Comparison of ENCODE assay signal across 13 cellular contexts in genomic region chr9:133619791-133620190, GRCh38. TPM values are rescaled to one million over a fixed set of nuclear protein-coding genes. Genes with fewer than 3 reads are reported as not detected.
DNase-seq lines count a peak whose midpoint lies in the region; ATAC-seq, FAIRE-seq and TF ChIP-seq lines count a peak whose summit lies in the region.
"Had no signal": no experiment of that assay in that cellular context is flagged by ENCODE, and none has a peak within 500 bp of the region (broad histone marks: within the 10 kb centered on the region; RNA-seq: fewer than 3 reads in every experiment).

No MANE protein-coding gene starts in this region.

- no peaks in the 10 kb centered on the region for H3K4me1 ChIP-seq in mesendoderm (ENCODE audit: control insufficient read depth, low read depth, low read length)
- H3K4me1 ChIP-seq: ascending aorta had no signal

- no peaks in the 10 kb centered on the region for H3K36me3 Mint-ChIP-seq in natural killer cell treated with Interleukin-12 subunit alpha and Interleukin-12 subunit beta and Interleukin-15 and Interleukin-18, amount 100 ng/mL, for 72 hours

- peaks cover 25 to 31% of the 10 kb centered on the region in 2 donors for H3K4me1 Mint-ChIP-seq in natural killer cell treated with Interleukin-12 subunit alpha and Interleukin-12 subunit beta and Interleukin-15 and Interleukin-18, amount 100 ng/mL, for 72 hours (ENCODE audit: low read depth in 2 of 2)

- H4K5ac ChIP-seq in mesendoderm (ENCODE audit: low read length), result no peak overlapping the region

- no CpG with 5 or more reads among the region's 8 CpGs for WGBS in mesendoderm (ENCODE audit: extremely low coverage, insufficient coverage, low lambda C conversion rate)
- WGBS in lower leg skin, 2 donors, result 8 to 10% methylated on average over 8 of the region's 8 CpGs

- no peaks in the 10 kb centered on the region for H3K79me2 ChIP-seq in mesendoderm (ENCODE audit: control insufficient read depth, insufficient read depth, low read length)

- no peak for FAIRE-seq in H54 (lab: Jason Lieb, UNC)
- FAIRE-seq: H1, islet of Langerhans had no signal

- no peak overlapping the region for H2BK15ac ChIP-seq in mesendoderm (replicated peaks; ENCODE audit: low read depth)

- no peak overlapping the region for H3K27ac ChIP-seq in mesendoderm (ENCODE audit: low read depth, low read length)
- H3K27ac ChIP-seq: ascending aorta had no signal

- H3K23ac ChIP-seq in mesendoderm (ENCODE audit: low read length), result no peak overlapping the region

- H3K18ac ChIP-seq in mesendoderm (ENCODE audit: low read length), result no peak overlapping the region

- peak; percentile 71 for DNase-seq in Ammon's horn (ENCODE audit: low spot score)
- peak; percentile 69 for DNase-seq in NAMALWA (ENCODE audit: low spot score)
- DNase-seq in activated T-cell treated with anti-CD3 and anti-CD28 coated beads, Interleukin-2, amount 50 U/mL, for 1 hour, result peak; percentile 63
- peak; percentile 71 for DNase-seq in natural killer cell treated with Interleukin-12 subunit alpha and Interleukin-12 subunit beta and Interleukin-15 and Interleukin-18, amount 100 ng/mL, for 72 hours (ENCODE audit: low spot score)
- no peak for DNase-seq in NCI-H2081 treated with DMSO at 0.1 percent for 48 hours (lab: John Stamatoyannopoulos, UW)
- DNase-seq in H54 (ENCODE audit: insufficient read length, low spot score), result no peak
- no peak for DNase-seq in mesendoderm
- no peak for DNase-seq in lower leg skin (ENCODE audit: low spot score in 2 of 2)
- DNase-seq: NCI-H1694 treated with DMSO at 0.1 percent for 48 hours had no signal

- TF ChIP-seq POLR2A in H54 (IDR thresholded peaks at IDR 0.05; ENCODE audit: low read depth, low read length), result no peak
- no peak for TF ChIP-seq POLR2A in lower leg skin (IDR thresholded peaks at IDR 0.05)

- no peak overlapping the region for H3K9ac ChIP-seq in mesendoderm (ENCODE audit: low read length)

- H3K27me3 ChIP-seq in mesendoderm (ENCODE audit: insufficient read depth, low read length, poor library complexity), result no peaks in the 10 kb centered on the region
- H3K27me3 ChIP-seq: ascending aorta had no signal

- H3K4me3 ChIP-seq in mesendoderm (ENCODE audit: low read length) (no peak overlapping the region), lower leg skin (ENCODE audit: low read depth, poor library complexity, severe bottlenecking) (no peak overlapping the region)
- H3K4me3 ChIP-seq: ascending aorta had no signal

- H4K8ac ChIP-seq in mesendoderm (ENCODE audit: low read depth, low read length), result no peak overlapping the region

- H3K79me1 ChIP-seq in mesendoderm (ENCODE audit: low read length), result no peaks in the 10 kb centered on the region

- no peak overlapping the region for H3K56ac ChIP-seq in mesendoderm (ENCODE audit: low read length)

- intact Hi-C loops in lower leg skin (cut with DNase I; ENCODE audit: low total_unique reads), result no loop called here

- peak overlapping the region; percentile 55 to 67 for H3K27ac Mint-ChIP-seq in natural killer cell treated with Interleukin-12 subunit alpha and Interleukin-12 subunit beta and Interleukin-15 and Interleukin-18, amount 100 ng/mL, for 72 hours

- ATAC-seq in natural killer cell treated with Interleukin-12 subunit alpha and Interleukin-12 subunit beta and Interleukin-15 and Interleukin-18, amount 100 ng/mL, for 72 hours, result peak; percentile 72 to 81

- no peak overlapping the region for H2BK120ac ChIP-seq in mesendoderm (ENCODE audit: low read depth, low read length)

- no peak overlapping the region for H3K4ac ChIP-seq in mesendoderm (ENCODE audit: low read depth, low read length)

- H3K9me3 Mint-ChIP-seq in natural killer cell treated with Interleukin-12 subunit alpha and Interleukin-12 subunit beta and Interleukin-15 and Interleukin-18, amount 100 ng/mL, for 72 hours, result no peaks in the 10 kb centered on the region

- H2AK5ac ChIP-seq in mesendoderm (ENCODE audit: low read length), result no peak overlapping the region

- no peak for TF ChIP-seq CTCF in lower leg skin (IDR thresholded peaks at IDR 0.05)

- no peaks in the 10 kb centered on the region for H3K36me3 ChIP-seq in mesendoderm (ENCODE audit: control insufficient read depth, insufficient read depth, low read length)
- H3K36me3 ChIP-seq: ascending aorta had no signal

- no peak overlapping the region for H2BK5ac ChIP-seq in mesendoderm (ENCODE audit: low read length)

- H3K27me3 Mint-ChIP-seq in natural killer cell treated with Interleukin-12 subunit alpha and Interleukin-12 subunit beta and Interleukin-15 and Interleukin-18, amount 100 ng/mL, for 72 hours, result peaks cover 12 to 13% of the 10 kb centered on the region in 2 donors

- no peak overlapping the region for H3K4me2 ChIP-seq in mesendoderm (ENCODE audit: low read length)

- peak overlapping the region; percentile 67 for H3K4me3 Mint-ChIP-seq in natural killer cell treated with Interleukin-12 subunit alpha and Interleukin-12 subunit beta and Interleukin-15 and Interleukin-18, amount 100 ng/mL, for 72 hours

RNA-seq across cellular contexts. Expression of gene FAM163B, which starts 10.6 kb away (rescaled TPM):
- total RNA-seq in natural killer cell treated with Interleukin-12 subunit alpha and Interleukin-12 subunit beta and Interleukin-15 and Interleukin-18, amount 100 ng/mL, for 72 hours, result not detected
- polyA plus RNA-seq in mesendoderm (2013, experiment 1 of 2), result 0.14 TPM
- 0.13 TPM for polyA plus RNA-seq in mesendoderm (2013, experiment 2 of 2)
- total RNA-seq in lower leg skin, result not detected
- total RNA-seq: ascending aorta had no signal
- polyA plus RNA-seq: BJ had no signal

RNA-seq across cellular contexts. Expression of gene DBH, which starts 16.4 kb away (rescaled TPM):
- total RNA-seq in natural killer cell treated with Interleukin-12 subunit alpha and Interleukin-12 subunit beta and Interleukin-15 and Interleukin-18, amount 100 ng/mL, for 72 hours, result not detected
- 0.03 TPM for polyA plus RNA-seq in mesendoderm (2013, experiment 1 of 2)
- polyA plus RNA-seq in mesendoderm (2013, experiment 2 of 2), result not detected
- under 1 TPM in 1 of 4 donors, not detected in 3; 0.06 TPM for total RNA-seq in lower leg skin
- total RNA-seq: ascending aorta, H1 had no signal
- polyA plus RNA-seq: BJ had no signal

Comparison
In these comparisons a context has a peak if more than half of its experiments do, and no peak if none do; other contexts are left out.
1. DNase-seq: peak in Ammon's horn (single experiment), NAMALWA (single experiment), activated T-cell treated with anti-CD3 and anti-CD28 coated beads, Interleukin-2, amount 50 U/mL, for 1 hour (single experiment) and natural killer cell treated with Interleukin-12 subunit alpha and Interleukin-12 subunit beta and Interleukin-15 and Interleukin-18, amount 100 ng/mL, for 72 hours (single experiment); none in NCI-H2081 treated with DMSO at 0.1 percent for 48 hours (single experiment), H54 (single experiment), mesendoderm (single experiment) and lower leg skin (0 of 2).